ENCODE assay signal across 22 cellular contexts in genomic region chr20:53517146-53517545, GRCh38.
DNase-seq lines count a peak whose midpoint lies in the region; ATAC-seq and TF ChIP-seq lines count a peak whose summit lies in the region.
"Had no signal": no experiment of that assay in that cellular context is flagged by ENCODE, and none has a peak within 500 bp of the region (broad histone marks: within the 10 kb centered on the region; RNA-seq: fewer than 3 reads in every experiment).

No MANE protein-coding gene starts in this region.

- no peak for DNase-seq in H9
- DNase-seq in NCI-H2227 (lab: John Stamatoyannopoulos, UW; ENCODE audit: unreplicated experiment) = peak; percentile 61
- DNase-seq in SK-N-DZ (ENCODE audit: low spot score) = peak; percentile 62
- peak; percentile 28 for DNase-seq in mesenteric fat pad (ENCODE audit: low spot score)
- no peak for DNase-seq in NCI-H128 (lab: John Stamatoyannopoulos, UW; ENCODE audit: unreplicated experiment)
- no peak for DNase-seq in medulla oblongata (ENCODE audit: extremely low spot score)
- DNase-seq: activated CD4-positive, alpha-beta T cell treated with anti-CD3 and anti-CD28 coated beads, Interleukin-2, amount 50 U/mL, for 4 hours; activated T-cell treated with anti-CD3 and anti-CD28 coated beads, Interleukin-2, amount 50 U/mL, for 4 hours; AML-193; heart right ventricle; HFFc6; mesenchymal stem cell; NCI-H187 treated with DMSO at 0.1 percent for 48 hours; NCI-H526 treated with DMSO at 0.1 percent for 48 hours; RPMI8226; spleen had no signal

- H3K9me3 ChIP-seq in H9 (ENCODE audit: control insufficient read depth, low read depth, low read length) = no peaks in the 10 kb centered on the region
- H3K9me3 ChIP-seq: heart right ventricle, spleen had no signal

- H3K9me3 Mint-ChIP-seq in H9 = no peaks in the 10 kb centered on the region
- H3K9me3 Mint-ChIP-seq: activated naive CD4-positive, alpha-beta T cell treated with anti-CD3 and anti-CD28 coated beads, Interleukin-2, amount 50 U/mL, for 72 hours; activated T-cell treated with anti-CD3 and anti-CD28 coated beads, Interleukin-2, amount 50 U/mL, for 4 hours; HFFc6; nephron had no signal

- H3K9ac ChIP-seq in H9 (ENCODE audit: extremely low read depth, insufficient read length, low read length) = no peak overlapping the region

- H3T11ph ChIP-seq in H9 (ENCODE audit: low read length) = no peak overlapping the region

- no peak overlapping the region for H3K18ac ChIP-seq in H9 (ENCODE audit: insufficient read length, low read depth, low read length)

- no peaks in the 10 kb centered on the region for H4K20me1 ChIP-seq in H9 (ENCODE audit: control insufficient read depth, insufficient read depth, insufficient read length)

- H3K23me2 ChIP-seq in H9 (ENCODE audit: insufficient read length, low read depth, low read length, poor library complexity, severe bottlenecking) = no peaks in the 10 kb centered on the region

- H3K23ac ChIP-seq in H9 (ENCODE audit: insufficient read length, low read depth, low read length) = no peak overlapping the region

- no peak overlapping the region for H3K4me3 Mint-ChIP-seq in H9
- H3K4me3 Mint-ChIP-seq: activated T-cell treated with anti-CD3 and anti-CD28 coated beads, Interleukin-2, amount 50 U/mL, for 4 hours; HFFc6; nephron had no signal

- no peak overlapping the region for H4K5ac ChIP-seq in H9 (ENCODE audit: insufficient read length, low read depth, low read length)

- no peak overlapping the region for H2BK15ac ChIP-seq in H9 (ENCODE audit: low read depth, low read length)

- no peak overlapping the region for H2AK5ac ChIP-seq in H9 (ENCODE audit: insufficient read length, low read length)

- no peak overlapping the region for H4K91ac ChIP-seq in H9 (ENCODE audit: insufficient read length, low read depth, low read length)

- no peak overlapping the region for H3K4ac ChIP-seq in H9 (ENCODE audit: low read depth, low read length)

- H3K27me3 Mint-ChIP-seq in H9 (ENCODE audit: low read depth) = no peaks in the 10 kb centered on the region
- H3K27me3 Mint-ChIP-seq: progenitor cell of endocrine pancreas had no signal

- no peaks in the 10 kb centered on the region for H3K79me1 ChIP-seq in H9 (ENCODE audit: insufficient read depth, low read depth, low read length, poor library complexity, severe bottlenecking)

- 0 out of 2 replicates have a peak overlapping the region, but pooled peaks have one; percentile 35 for H3K14ac ChIP-seq in H9 (ENCODE audit: insufficient read depth, low read length)

- WGBS in H9 (ENCODE audit: extremely low coverage, insufficient read length, low lambda C conversion rate) = no CpG with 5 or more reads among the region's 13 CpGs

- no peak overlapping the region for H2AFZ ChIP-seq in H9 (ENCODE audit: low read length)

- no peaks in the 10 kb centered on the region for H3K36me3 Mint-ChIP-seq in H9 (ENCODE audit: insufficient read depth in 1 of 3, low read depth in 3 of 3)
- H3K36me3 Mint-ChIP-seq: activated naive CD4-positive, alpha-beta T cell treated with anti-CD3 and anti-CD28 coated beads, Interleukin-2, amount 50 U/mL, for 72 hours had no signal

- H3K4me1 Mint-ChIP-seq in H9 = peaks cover 0 to 3% of the 10 kb centered on the region in 2 experiments; a peak in 1 of 4 replicates
- H3K4me1 Mint-ChIP-seq: nephron had no signal

- H3K79me2 ChIP-seq in H9 (ENCODE audit: insufficient read depth, low read length) = no peaks in the 10 kb centered on the region

- H3K27ac ChIP-seq in H9 (ENCODE audit: insufficient read length, low read depth, low read length) = no peak overlapping the region
- H3K27ac ChIP-seq: heart right ventricle, spleen had no signal

- H4K8ac ChIP-seq in H9 (replicated peaks; ENCODE audit: insufficient read length, low read depth, low read length) = no peak overlapping the region

- H3K56ac ChIP-seq in H9 (ENCODE audit: insufficient read length, low read depth, low read length) = no peak overlapping the region

- H2BK20ac ChIP-seq in H9 (ENCODE audit: low read depth, low read length, poor library complexity, severe bottlenecking) = no peak overlapping the region

- H2BK5ac ChIP-seq in H9 (ENCODE audit: insufficient read length, low read length) = no peak overlapping the region

- ATAC-seq in HG02798 (IDR thresholded peaks at IDR 0.05; ENCODE audit: poor library complexity, unreplicated experiment) (no peak), HG02571 (IDR thresholded peaks at IDR 0.05; ENCODE audit: unreplicated experiment) (no peak)
- ATAC-seq: activated naive CD4-positive, alpha-beta T cell treated with anti-CD3 and anti-CD28 coated beads, Interleukin-2, amount 50 U/mL, for 72 hours; activated T-cell treated with anti-CD3 and anti-CD28 coated beads, Interleukin-2, amount 50 U/mL, for 4 hours; GM12878; heart right ventricle had no signal

- H2BK120ac ChIP-seq in H9 (ENCODE audit: low read depth, low read length, poor library complexity, severe bottlenecking) = no peak overlapping the region

- H3K4me2 ChIP-seq in H9 (ENCODE audit: insufficient read depth, insufficient read length, low read length) = no peak overlapping the region

- no peak overlapping the region for H3K27ac Mint-ChIP-seq in H9
- H3K27ac Mint-ChIP-seq: activated naive CD4-positive, alpha-beta T cell treated with anti-CD3 and anti-CD28 coated beads, Interleukin-2, amount 50 U/mL, for 72 hours; HFFc6; nephron; progenitor cell of endocrine pancreas had no signal

- H3K27me3 ChIP-seq in H9 (ENCODE audit: insufficient read depth, low read length) = no peaks in the 10 kb centered on the region
- H3K27me3 ChIP-seq: spleen had no signal

- no peak for TF ChIP-seq CTCF in H9 (conservative IDR thresholded peaks at IDR 0.05)

- no peak overlapping the region for H2BK12ac ChIP-seq in H9 (ENCODE audit: insufficient read length, low read depth, low read length)

- no peaks in the 10 kb centered on the region for H3K4me1 ChIP-seq in H9 (ENCODE audit: insufficient read depth, low read length)
- H3K4me1 ChIP-seq: heart right ventricle, spleen had no signal

Comparison
In these comparisons a context has a peak if more than half of its experiments do, and no peak if none do; other contexts are left out.
1. DNase-seq: peak in NCI-H2227 (single experiment), SK-N-DZ (single experiment) and mesenteric fat pad (single experiment); none in H9 (single experiment), NCI-H128 (single experiment) and medulla oblongata (single experiment).